ENCODE assay signal across 12 cellular contexts in genomic region chr5:72305194-72306142, GRCh38. TPM values are rescaled to one million over a fixed set of nuclear protein-coding genes. Genes with fewer than 3 reads are reported as not detected.
A peak's percentile ranks its signal among the peaks of the same experiment; 100 is the strongest.
DNase-seq lines count a peak whose midpoint lies in the region; ATAC-seq and TF ChIP-seq lines count a peak whose summit lies in the region.
"Had no signal": no experiment of that assay in that cellular context is flagged by ENCODE, and none has a peak within 500 bp of the region (broad histone marks: within the 10 kb centered on the region; RNA-seq: fewer than 3 reads in every experiment).

No MANE protein-coding gene starts in this region.

- ATAC-seq in GM18873 (IDR thresholded peaks at IDR 0.05; ENCODE audit: low FRiP score, unreplicated experiment) (peak; percentile 17), T-helper 17 cell (no peak), GM19035 (IDR thresholded peaks at IDR 0.05; ENCODE audit: unreplicated experiment) (no peak), HG03571 (IDR thresholded peaks at IDR 0.05; ENCODE audit: unreplicated experiment) (no peak)
- ATAC-seq: left lung had no signal

- H3K27me3 ChIP-seq in A673 (replicated peaks; ENCODE audit: insufficient read depth, low read depth, low read length, poor library complexity) (no peaks in the 10 kb centered on the region), suprapubic skin (no peaks in the 10 kb centered on the region)
- H3K27me3 ChIP-seq: left lung had no signal

- in situ Hi-C loops in ACHN (cut with HindIII; ENCODE audit: low pct_ligation_motif_present, low pct_unique_long_range_greater_than_20kb, low sequenced_read_pairs): no loop called here

- no TSS peak for BruUV-seq in A673 (replicated peaks; lab: Mats Ljungman, UMichigan)

- no peaks in the 10 kb centered on the region for H3K27me3 Mint-ChIP-seq in T-helper 17 cell

- 100% methylated on average over 1 of the region's 2 CpGs for WGBS in mesodermal cell (ENCODE audit: insufficient coverage in 2 of 2), 2 experiments
- 98% methylated on average over 2 of the region's 2 CpGs for WGBS in suprapubic skin

- no peak for TF ChIP-seq CTCF in A673 (conservative IDR thresholded peaks at IDR 0.05; ENCODE audit: low read depth, low read length)
- no peak for TF ChIP-seq CTCF in suprapubic skin (IDR thresholded peaks at IDR 0.05)

- no peak for TF ChIP-seq EP300 in suprapubic skin (IDR thresholded peaks at IDR 0.05)

- H3K36me3 ChIP-seq in A673 (ENCODE audit: insufficient read depth, low read length, poor library complexity, severe bottlenecking) (peaks cover 19% of the 10 kb centered on the region), mesodermal cell (ENCODE audit: control insufficient read depth, insufficient read depth, low read length) (peaks cover 26% of the 10 kb centered on the region), suprapubic skin (peaks cover 1% of the 10 kb centered on the region)

- POLR2A ChIA-PET in A673 (lab: Charles Lee; ENCODE audit: low non-redundant PET): no interaction called here

- CTCF ChIA-PET in A673 (lab: Charles Lee): no interaction called here

- H3K4me1 Mint-ChIP-seq in T-helper 17 cell: peaks cover 18% of the 10 kb centered on the region

- peak overlapping the region; percentile 34 for H3K27ac Mint-ChIP-seq in T-helper 17 cell

- no peak for DNase-seq in A673 (ENCODE audit: low spot score)
- DNase-seq in T-helper 17 cell: no peak
- no peak for DNase-seq in ACHN
- DNase-seq in suprapubic skin (ENCODE audit: low spot score in 2 of 2): no peak
- DNase-seq: activated CD4-positive, CD25-positive, alpha-beta regulatory T cell treated with anti-CD3 and anti-CD28 coated beads, Interleukin-2, amount 50 U/mL, for 72 hours; left lung; NCI-H1694 had no signal

- H3K27ac ChIP-seq in A673 (ENCODE audit: low read depth, low read length, poor library complexity, severe bottlenecking) (peak overlapping the region; percentile 32), mesodermal cell (ENCODE audit: low read depth, low read length, severe bottlenecking) (peak overlapping the region; percentile 33), suprapubic skin (no peak overlapping the region)

- H3K4me3 ChIP-seq in A673 (ENCODE audit: low read depth, low read length, poor library complexity, severe bottlenecking): no peak overlapping the region
- no peak overlapping the region for H3K4me3 ChIP-seq in mesodermal cell (ENCODE audit: extremely low read depth, insufficient read depth, low read length, poor library complexity, severe bottlenecking)
- H3K4me3 ChIP-seq in suprapubic skin: no peak overlapping the region
- H3K4me3 ChIP-seq: left lung, skin epidermis had no signal

- no peak overlapping the region for H3K4me3 Mint-ChIP-seq in T-helper 17 cell

- peaks cover 3% of the 10 kb centered on the region for H3K36me3 Mint-ChIP-seq in T-helper 17 cell (ENCODE audit: low read depth)

- H3K9me3 ChIP-seq in A673 (ENCODE audit: low read depth, low read length, poor library complexity, severe bottlenecking): no peaks in the 10 kb centered on the region
- no peaks in the 10 kb centered on the region for H3K9me3 ChIP-seq in T-helper 17 cell (ENCODE audit: control insufficient read depth, low read length, poor library complexity, severe bottlenecking)
- no peaks in the 10 kb centered on the region for H3K9me3 ChIP-seq in mesodermal cell (ENCODE audit: control insufficient read depth, low read length)
- H3K9me3 ChIP-seq in suprapubic skin: no peaks in the 10 kb centered on the region
- H3K9me3 ChIP-seq: left lung had no signal

- intact Hi-C loops in A673 (cut with micrococcal nuclease; ENCODE audit: unreplicated experiment): loop anchor here (5.0 kb wide), 1 partner anchor 168 kb away; no protein-coding TSS in a partner anchor

- H3K4me1 ChIP-seq in A673 (ENCODE audit: insufficient read depth, low read length, poor library complexity, severe bottlenecking) (peaks cover 41% of the 10 kb centered on the region), mesodermal cell (ENCODE audit: control insufficient read depth, insufficient read depth, low read length, poor library complexity, severe bottlenecking) (peaks cover 9% of the 10 kb centered on the region), suprapubic skin (peaks cover 11% of the 10 kb centered on the region)

- TF ChIP-seq POLR2A in suprapubic skin (IDR thresholded peaks at IDR 0.05): no peak

RNA-seq across cellular contexts. Expression of gene MRPS27, which starts 14.6 kb away (rescaled TPM):
- 83.2 and 88.6 TPM in 2 replicates for total RNA-seq in A673 (2021)
- 10 to 100 TPM; 37.8 to 39.3 TPM for total RNA-seq in T-helper 17 cell
- 51.8 TPM for polyA plus RNA-seq in mesodermal cell (2013, experiment 1 of 2)
- polyA plus RNA-seq in mesodermal cell (2013, experiment 2 of 2): 59.2 TPM
- total RNA-seq in suprapubic skin: 10 to 100 TPM; 48.7 to 63.7 (median 51.9) TPM

RNA-seq across cellular contexts. Expression of gene PTCD2, which starts 14.7 kb away (rescaled TPM):
- total RNA-seq in A673 (2021) (12.7 and 17.3 TPM in 2 replicates), T-helper 17 cell (1 to 10 TPM; 4.0 to 5.9 TPM), suprapubic skin (10 to 100 TPM in 1 of 4 donors, 1 to 10 TPM in 3; 8.5 to 13.2 (median 9.4) TPM)
- 7.3 TPM for polyA plus RNA-seq in mesodermal cell (2013, experiment 1 of 2)
- polyA plus RNA-seq in mesodermal cell (2013, experiment 2 of 2): 9.1 TPM
